Comparison of ENCODE assay signal across 14 cellular contexts in the genomic region with DNA sequence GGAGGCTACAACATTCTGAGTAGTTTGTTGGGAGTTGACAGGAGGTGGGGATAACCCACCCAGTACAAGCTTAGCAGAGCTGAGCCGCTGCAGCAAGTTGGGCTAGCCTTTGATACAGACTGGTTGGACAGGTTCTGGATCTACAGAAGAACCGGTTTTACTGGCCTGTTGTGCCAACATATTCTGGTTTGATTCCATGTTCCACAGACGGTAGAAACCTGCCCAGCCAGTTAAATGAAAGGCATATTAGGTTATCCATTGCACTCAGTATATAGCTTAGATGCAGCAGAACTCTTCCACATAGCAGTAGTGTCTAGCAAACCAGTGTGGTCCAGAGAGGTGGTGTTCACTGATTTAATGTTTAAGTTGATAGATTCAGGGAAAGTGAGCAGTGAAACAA. TPM values are rescaled to one million over a fixed set of nuclear protein-coding genes. Genes with fewer than 3 reads are reported as not detected.
A peak's percentile ranks its signal among the peaks of the same experiment; 100 is the strongest.
DNase-seq lines count a peak whose midpoint lies in the region; ATAC-seq and TF ChIP-seq lines count a peak whose summit lies in the region.
"Had no signal": no experiment of that assay in that cellular context is flagged by ENCODE, and none has a peak within 500 bp of the region (broad histone marks: within the 10 kb centered on the region; RNA-seq: fewer than 3 reads in every experiment).

No MANE protein-coding gene starts in this region.

- intact Hi-C loops in breast epithelium (cut with DNase I; ENCODE audit: low total_unique reads) (no loop called here), lower lobe of right lung (cut with DNase I) (no loop called here)

- H3K27ac ChIP-seq in breast epithelium = peak overlapping the region; percentile 54 to 65
- peak overlapping the region; percentile 59 for H3K27ac ChIP-seq in lower lobe of right lung
- H3K27ac ChIP-seq: HL-60, psoas muscle had no signal

- H3K4me1 ChIP-seq in breast epithelium = peaks cover 0 to 9% of the 10 kb centered on the region in 2 donors
- no peaks in the 10 kb centered on the region for H3K4me1 ChIP-seq in lower lobe of right lung
- H3K4me1 ChIP-seq: psoas muscle had no signal

- H3K36me3 ChIP-seq in breast epithelium = no peaks in the 10 kb centered on the region
- H3K36me3 ChIP-seq in lower lobe of right lung = no peaks in the 10 kb centered on the region

- peak; percentile 87 for DNase-seq in COLO668 (lab: John Stamatoyannopoulos, UW; ENCODE audit: unreplicated experiment)
- peak; percentile 86 for DNase-seq in NCI-H1105 treated with DMSO at 0.1 percent for 48 hours (lab: John Stamatoyannopoulos, UW)
- peak; percentile 69 to 91 for DNase-seq in breast epithelium (ENCODE audit: low spot score in 2 of 2)
- peak; percentile 65 for DNase-seq in lower lobe of right lung
- DNase-seq in NOMO-1 treated with DMSO at 0.1 percent for 48 hours (lab: John Stamatoyannopoulos, UW; ENCODE audit: unreplicated experiment) = no peak
- DNase-seq in activated T-cell treated with anti-CD3 and anti-CD28 coated beads for 4 hours = no peak
- DNase-seq: activated CD8-positive, alpha-beta memory T cell treated with anti-CD3 and anti-CD28 coated beads, Interleukin-2, amount 10 ng/mL, durations not matched to agents 7 days and 5 days; activated naive CD8-positive, alpha-beta T cell treated with anti-CD3 and anti-CD28 coated beads, Interleukin-2, amount 50 U/mL, for 24 hours; NCI-H1092 treated with DMSO at 0.1 percent for 48 hours; OCI-M1; psoas muscle had no signal

- no peak for TF ChIP-seq POLR2A in breast epithelium (IDR thresholded peaks at IDR 0.05)

- ATAC-seq in lower lobe of right lung (peak; percentile 97 to 98), GM18858 (IDR thresholded peaks at IDR 0.05; ENCODE audit: unreplicated experiment) (no peak), HG03457 (IDR thresholded peaks at IDR 0.05; ENCODE audit: unreplicated experiment) (no peak)
- ATAC-seq: activated CD8-positive, alpha-beta memory T cell treated with anti-CD3 and anti-CD28 coated beads, Interleukin-2, amount 10 ng/mL, durations not matched to agents 7 days and 5 days; activated naive CD8-positive, alpha-beta T cell treated with anti-CD3 and anti-CD28 coated beads, Interleukin-2, amount 50 U/mL, for 24 hours; psoas muscle had no signal

- H3K9me3 ChIP-seq in breast epithelium (no peaks in the 10 kb centered on the region), lower lobe of right lung (no peaks in the 10 kb centered on the region)
- H3K9me3 ChIP-seq: psoas muscle had no signal

- H3K27me3 ChIP-seq in breast epithelium (no peaks in the 10 kb centered on the region), lower lobe of right lung (ENCODE audit: low read depth) (no peaks in the 10 kb centered on the region)

- TF ChIP-seq CTCF in breast epithelium (IDR thresholded peaks at IDR 0.05) (no peak), lower lobe of right lung (IDR thresholded peaks at IDR 0.05) (no peak)

- H3K4me3 ChIP-seq in breast epithelium = peak overlapping the region in 2 of 3 donors; percentile 27 to 35
- peak overlapping the region; percentile 36 for H3K4me3 ChIP-seq in lower lobe of right lung
- H3K4me3 ChIP-seq: psoas muscle had no signal

RNA-seq across cellular contexts. Expression of a gene that starts 19.3 kb away (rescaled TPM):
- 100 to 1,000 TPM in 1 of 3 donors, 10 to 100 TPM in 2; 19.4 to 117 (median 76.4) TPM for total RNA-seq in breast epithelium
- 32.7 TPM for total RNA-seq in lower lobe of right lung

Comparison
In these comparisons a context has a peak if more than half of its experiments do, and no peak if none do; other contexts are left out.
1. DNase-seq: peak in COLO668 (single experiment), NCI-H1105 treated with DMSO at 0.1 percent for 48 hours (single experiment), breast epithelium (2 of 2) and lower lobe of right lung (single experiment); none in NOMO-1 treated with DMSO at 0.1 percent for 48 hours (single experiment) and activated T-cell treated with anti-CD3 and anti-CD28 coated beads for 4 hours (single experiment).
2. ATAC-seq: peak in lower lobe of right lung (2 of 2); none in GM18858 (single experiment) and HG03457 (single experiment).